Comparison of ENCODE assay signal across 13 cellular contexts in the genomic region with DNA sequence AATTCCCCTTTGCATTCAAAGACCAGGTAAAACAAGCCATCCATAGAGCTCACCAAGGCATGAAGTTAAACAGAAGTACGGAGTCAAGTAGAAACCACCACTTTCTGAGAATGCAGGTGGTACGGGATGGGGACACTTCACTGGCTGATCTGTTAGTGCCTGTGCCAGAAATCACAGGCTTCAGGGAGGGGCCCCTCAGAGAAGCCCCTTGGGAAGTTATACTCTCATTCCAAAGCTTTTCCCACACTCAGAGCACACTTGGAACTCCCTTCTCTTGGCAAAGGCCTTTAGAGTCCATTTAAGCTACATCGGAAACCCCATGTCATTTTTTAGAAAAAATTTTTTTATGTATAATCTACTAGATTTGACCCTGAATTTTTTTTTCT.
DNase-seq lines count a peak whose midpoint lies in the region; ATAC-seq, FAIRE-seq and TF ChIP-seq lines count a peak whose summit lies in the region.
"Had no signal": no experiment of that assay in that cellular context is flagged by ENCODE, and none has a peak within 500 bp of the region (broad histone marks: within the 10 kb centered on the region; RNA-seq: fewer than 3 reads in every experiment).

No MANE protein-coding gene starts in this region.

- intact Hi-C loops in HepG2 (cut with micrococcal nuclease; ENCODE audit: unreplicated experiment): no loop called here
- intact Hi-C loops in right lobe of liver (cut with DNase I): no loop called here
- intact Hi-C loops in endothelial cell of umbilical vein (cut with micrococcal nuclease): loop anchor here (1.0 kb wide), 1 partner anchor 64 kb away; no protein-coding TSS in a partner anchor
- intact Hi-C loops in naive thymus-derived CD4-positive, alpha-beta T cell (cut with micrococcal nuclease): no loop called here
- intact Hi-C loops in upper lobe of right lung (cut with DNase I): no loop called here
- intact Hi-C loops in spleen (cut with DNase I; ENCODE audit: low total_unique reads): no loop called here

- no peaks in the 10 kb centered on the region for H3K9me1 ChIP-seq in endothelial cell of umbilical vein (replicated peaks; ENCODE audit: control insufficient read depth, extremely low read depth, insufficient read depth, low read length)

- H3K4me1 ChIP-seq in HepG2 (ENCODE audit: insufficient read depth, low read length) (peaks cover 13% of the 10 kb centered on the region), right lobe of liver (no peaks in the 10 kb centered on the region), endothelial cell of umbilical vein (ENCODE audit: control insufficient read depth, extremely low read depth, insufficient read depth, low read length) (peaks cover 4% of the 10 kb centered on the region), upper lobe of right lung (peaks cover 4% of the 10 kb centered on the region), spleen (peaks cover 0 to 14% (median 2%) of the 10 kb centered on the region in 6 donors)
- H3K4me1 ChIP-seq in naive thymus-derived CD4-positive, alpha-beta T cell (ENCODE audit: control insufficient read depth in 2 of 2, insufficient read depth in 2 of 2, low read length in 2 of 2): peaks cover 0 to 5% of the 10 kb centered on the region in 2 donors
- H3K4me1 ChIP-seq: BE2C had no signal

- peaks cover 0 to 16% (median 14%) of the 10 kb centered on the region in 7 donors for H3K4me1 Mint-ChIP-seq in naive thymus-derived CD4-positive, alpha-beta T cell

- TF ChIP-seq POLR2A in HepG2 (IDR thresholded peaks at IDR 0.05; ENCODE audit: insufficient read depth in 1 of 2, low read depth in 2 of 2, low read length in 2 of 2): no peak
- TF ChIP-seq POLR2A in right lobe of liver (IDR thresholded peaks at IDR 0.05): no peak
- no peak for TF ChIP-seq POLR2A in endothelial cell of umbilical vein (IDR thresholded peaks at IDR 0.05; ENCODE audit: low read depth, low read length)
- TF ChIP-seq POLR2A in spleen (IDR thresholded peaks at IDR 0.05): no peak

- peak overlapping the region in 2 of 9 donors; percentile 24 to 34 for H3K27ac Mint-ChIP-seq in naive thymus-derived CD4-positive, alpha-beta T cell

- H3K4me3 ChIP-seq in HepG2 (replicated peaks in 1 of 3; ENCODE audit: insufficient read depth in 1 of 3, low read depth in 2 of 3, low read length in 3 of 3) (peak overlapping the region; percentile 42 to 66 (median 57)), right lobe of liver (no peak overlapping the region), endothelial cell of umbilical vein (replicated peaks in 1 of 3; ENCODE audit: insufficient read depth in 1 of 3, low read depth in 1 of 3, low read length in 3 of 3) (no peak overlapping the region), upper lobe of right lung (no peak overlapping the region), spleen (no peak overlapping the region)
- no peak overlapping the region for H3K4me3 ChIP-seq in naive thymus-derived CD4-positive, alpha-beta T cell (ENCODE audit: low read length)

- no peak for FAIRE-seq in HepG2 (lab: Jason Lieb, UNC)
- FAIRE-seq in endothelial cell of umbilical vein (lab: Jason Lieb, UNC): peak; percentile 4

- in situ Hi-C loops in HepG2 (cut with HindIII; ENCODE audit: extremely low pct_ligation_motif_present, low pct_unique_long_range_greater_than_20kb): no loop called here

- ATAC-seq in HepG2: no peak
- ATAC-seq in right lobe of liver: no peak
- no peak for ATAC-seq in naive thymus-derived CD4-positive, alpha-beta T cell
- ATAC-seq in upper lobe of right lung: no peak
- ATAC-seq in GM19467 (IDR thresholded peaks at IDR 0.05; ENCODE audit: unreplicated experiment): no peak

- TF ChIP-seq EP300 in HepG2 (IDR thresholded peaks at IDR 0.05; ENCODE audit: low read depth in 2 of 2, low read length in 2 of 2) (no peak), HepG2 (CRISPR knock-in tag; IDR thresholded peaks at IDR 0.05; ENCODE audit: borderline replicate concordance) (no peak)

- H3K27me3 Mint-ChIP-seq in naive thymus-derived CD4-positive, alpha-beta T cell: no peaks in the 10 kb centered on the region

- no peaks in the 10 kb centered on the region for H3K27me3 ChIP-seq in HepG2 (ENCODE audit: control insufficient read depth in 1 of 2, insufficient read depth in 2 of 2, low read length in 2 of 2)
- H3K27me3 ChIP-seq in right lobe of liver: no peaks in the 10 kb centered on the region
- no peaks in the 10 kb centered on the region for H3K27me3 ChIP-seq in endothelial cell of umbilical vein (ENCODE audit: control insufficient read depth in 2 of 2, insufficient read depth in 2 of 2, low read length in 2 of 2)
- no peaks in the 10 kb centered on the region for H3K27me3 ChIP-seq in naive thymus-derived CD4-positive, alpha-beta T cell (ENCODE audit: control insufficient read depth in 2 of 2, insufficient read depth in 2 of 2, low read length in 2 of 2)
- H3K27me3 ChIP-seq in upper lobe of right lung: no peaks in the 10 kb centered on the region
- peaks cover 0 to 9% (median 0%) of the 10 kb centered on the region in 7 donors for H3K27me3 ChIP-seq in spleen (replicated peaks in 1 of 7)
- H3K27me3 ChIP-seq: BE2C had no signal

- peak overlapping the region in 9 of 10 donors; percentile 18 to 74 (median 59) for H3K4me3 Mint-ChIP-seq in naive thymus-derived CD4-positive, alpha-beta T cell

- dilution Hi-C loops in endothelial cell of umbilical vein (cut with MboI; ENCODE audit: extremely low pct_ligation_motif_present, low sequenced_read_pairs): loop anchor here (25.0 kb wide), 1 partner anchor 211 kb away; no protein-coding TSS in a partner anchor

- H3K27ac ChIP-seq in HepG2 (ENCODE audit: extremely low read length, insufficient read depth, low read length) (no peak overlapping the region), right lobe of liver (peak overlapping the region in 1 of 3 donors; percentile 16), endothelial cell of umbilical vein (ENCODE audit: insufficient read depth, low read depth, low read length) (peak overlapping the region; percentile 6), upper lobe of right lung (peak overlapping the region; percentile 60), spleen (peak overlapping the region in 4 of 8 donors; percentile 26 to 57 (median 48))
- H3K27ac ChIP-seq in naive thymus-derived CD4-positive, alpha-beta T cell (ENCODE audit: low read depth, low read length): no peak overlapping the region

- H3K4me2 ChIP-seq in HepG2 (ENCODE audit: low read depth, low read length) (peak overlapping the region; percentile 88), endothelial cell of umbilical vein (ENCODE audit: insufficient read depth, low read length) (peak overlapping the region; percentile 31)

- no peaks in the 10 kb centered on the region for H3K79me2 ChIP-seq in HepG2 (ENCODE audit: insufficient read depth, low read length)
- H3K79me2 ChIP-seq in endothelial cell of umbilical vein (ENCODE audit: control insufficient read depth, insufficient read depth, low read length): no peaks in the 10 kb centered on the region

- H3K36me3 Mint-ChIP-seq in naive thymus-derived CD4-positive, alpha-beta T cell: no peaks in the 10 kb centered on the region

- H3K9me3 ChIP-seq in HepG2 (ENCODE audit: low read length): no peaks in the 10 kb centered on the region
- no peaks in the 10 kb centered on the region for H3K9me3 ChIP-seq in right lobe of liver
- H3K9me3 ChIP-seq in endothelial cell of umbilical vein (replicated peaks; ENCODE audit: control insufficient read depth, insufficient read depth, low read length): no peaks in the 10 kb centered on the region
- H3K9me3 ChIP-seq in naive thymus-derived CD4-positive, alpha-beta T cell (ENCODE audit: control insufficient read depth in 2 of 3, low read length in 3 of 3): no peaks in the 10 kb centered on the region
- H3K9me3 ChIP-seq in upper lobe of right lung: no peaks in the 10 kb centered on the region
- H3K9me3 ChIP-seq in spleen: no peaks in the 10 kb centered on the region
- H3K9me3 ChIP-seq: BE2C had no signal

- WGBS in HepG2 (ENCODE audit: low lambda C conversion rate): 33% methylated on average over 3 of the region's 3 CpGs
- WGBS in right lobe of liver (ENCODE audit: insufficient coverage, low coverage, low lambda C conversion rate, missing lambda C conversion rate): no CpG with 5 or more reads among the region's 3 CpGs
- 50 to 72% (median 57%) methylated on average over 3 of the region's 3 CpGs; no CpG with 5 or more reads in 1 of the 5 donors for WGBS in spleen, 5 donors

- H2AFZ ChIP-seq in HepG2 (ENCODE audit: low read length) (no peak overlapping the region), endothelial cell of umbilical vein (ENCODE audit: low read depth, low read length) (peak overlapping the region; percentile 82)

- POLR2A ChIA-PET in HepG2 (lab: Yijun Ruan, JAX): interaction anchor here (1.2 kb wide), 1 partner anchor 254 kb away, joined by 3 read pairs; the partner anchor contains the start of gene RNF6
- POLR2A ChIA-PET in endothelial cell of umbilical vein (lab: Charles Lee): no interaction called here
- POLR2A ChIA-PET in naive thymus-derived CD4-positive, alpha-beta T cell (lab: Charles Lee): no interaction called here

- BruUV-seq in HepG2 (replicated peaks; lab: Mats Ljungman, UMichigan) (no TSS peak), endothelial cell of umbilical vein (replicated peaks; lab: Mats Ljungman, UMichigan) (TSS peak; percentile 42)

- TF ChIP-seq RAD21 in HepG2 (CRISPR knock-in tag; IDR thresholded peaks at IDR 0.05): no peak

- no peak for TF ChIP-seq CTCF in HepG2 (CRISPR knock-in tag; IDR thresholded peaks at IDR 0.05)
- TF ChIP-seq CTCF in right lobe of liver (IDR thresholded peaks at IDR 0.05): no peak
- no peak for TF ChIP-seq CTCF in endothelial cell of umbilical vein (IDR thresholded peaks at IDR 0.05; ENCODE audit: extremely low read depth in 1 of 2, insufficient read depth in 1 of 2, low read depth in 1 of 2, low read length in 2 of 2)
- no peak for TF ChIP-seq CTCF in upper lobe of right lung (IDR thresholded peaks at IDR 0.05)
- TF ChIP-seq CTCF in GM20000 (IDR thresholded peaks at IDR 0.05; ENCODE audit: extremely low read depth, missing control alignments): no peak
- no peak for TF ChIP-seq CTCF in spleen (IDR thresholded peaks at IDR 0.05 in 8 of 11, conservative IDR thresholded peaks at IDR 0.05 in 3 of 11)

- CTCF ChIA-PET in HepG2 (lab: Yijun Ruan, JAX; ENCODE audit: low intra/inter-chr PET ratio, low total read pairs): no interaction called here
- CTCF ChIA-PET in endothelial cell of umbilical vein (lab: Charles Lee): interaction anchor here (1.1 to 1.3 kb wide), 2 partner anchors 222 to 292 kb away, joined by 6 to 9 read pairs; no protein-coding TSS in a partner anchor
- CTCF ChIA-PET in naive thymus-derived CD4-positive, alpha-beta T cell (lab: Charles Lee): no interaction called here

- H3K36me3 ChIP-seq in HepG2 (replicated peaks in 1 of 2; ENCODE audit: control insufficient read depth in 1 of 2, insufficient read depth in 2 of 2, low read length in 2 of 2) (no peaks in the 10 kb centered on the region), right lobe of liver (no peaks in the 10 kb centered on the region), endothelial cell of umbilical vein (ENCODE audit: control insufficient read depth in 2 of 2, extremely low read depth in 1 of 2, insufficient read depth in 2 of 2, low read length in 2 of 2) (no peaks in the 10 kb centered on the region), upper lobe of right lung (no peaks in the 10 kb centered on the region), spleen (no peaks in the 10 kb centered on the region)
- no peaks in the 10 kb centered on the region for H3K36me3 ChIP-seq in naive thymus-derived CD4-positive, alpha-beta T cell (ENCODE audit: control insufficient read depth in 2 of 3, insufficient read depth in 3 of 3, low read length in 3 of 3)
- H3K36me3 ChIP-seq: BE2C had no signal

- no peaks in the 10 kb centered on the region for H4K20me1 ChIP-seq in HepG2 (ENCODE audit: insufficient read depth, low read length)
- H4K20me1 ChIP-seq in endothelial cell of umbilical vein (replicated peaks; ENCODE audit: control insufficient read depth, extremely low read depth, insufficient read depth, low read length): no peaks in the 10 kb centered on the region

- H3K9ac ChIP-seq in HepG2 (ENCODE audit: insufficient read depth, low read depth, low read length) (peak overlapping the region; percentile 37; the same call in 1 of the 2 replicates), endothelial cell of umbilical vein (replicated peaks; ENCODE audit: extremely low read depth, insufficient read depth, low read length) (no peak overlapping the region)

- H3K9me3 Mint-ChIP-seq in naive thymus-derived CD4-positive, alpha-beta T cell: no peaks in the 10 kb centered on the region

- no peak for DNase-seq in HepG2 (ENCODE audit: low spot score)
- no peak for DNase-seq in right lobe of liver
- DNase-seq in endothelial cell of umbilical vein (ENCODE audit: low read depth, low spot score): no peak
- no peak for DNase-seq in naive thymus-derived CD4-positive, alpha-beta T cell
- no peak for DNase-seq in upper lobe of right lung
- no peak for DNase-seq in GM20000 (ENCODE audit: low spot score)
- DNase-seq in spleen: no peak
- DNase-seq: BE2C; cerebellar nuclear complex; GOT3; NCI-H2029 treated with DMSO at 0.1 percent for 48 hours; stimulated activated CD4-positive, alpha-beta T cell treated with anti-CD3 and anti-CD28 coated beads, Interleukin-1b, Interleukin-23, amount 100 ng/mL, for 48 hours had no signal

Comparison
In these comparisons a context has a peak if more than half of its experiments do, and no peak if none do; other contexts are left out.
1. H3K4me3 ChIP-seq: peak in HepG2 (3 of 3); none in right lobe of liver (0 of 3), endothelial cell of umbilical vein (0 of 3), naive thymus-derived CD4-positive, alpha-beta T cell (single experiment), upper lobe of right lung (single experiment) and spleen (0 of 8).
2. H3K27ac ChIP-seq: peak in endothelial cell of umbilical vein (single experiment) and upper lobe of right lung (single experiment); none in HepG2 (single experiment) and naive thymus-derived CD4-positive, alpha-beta T cell (single experiment).